Comparison of ENCODE assay signal across 18 cellular contexts in the genomic region with DNA sequence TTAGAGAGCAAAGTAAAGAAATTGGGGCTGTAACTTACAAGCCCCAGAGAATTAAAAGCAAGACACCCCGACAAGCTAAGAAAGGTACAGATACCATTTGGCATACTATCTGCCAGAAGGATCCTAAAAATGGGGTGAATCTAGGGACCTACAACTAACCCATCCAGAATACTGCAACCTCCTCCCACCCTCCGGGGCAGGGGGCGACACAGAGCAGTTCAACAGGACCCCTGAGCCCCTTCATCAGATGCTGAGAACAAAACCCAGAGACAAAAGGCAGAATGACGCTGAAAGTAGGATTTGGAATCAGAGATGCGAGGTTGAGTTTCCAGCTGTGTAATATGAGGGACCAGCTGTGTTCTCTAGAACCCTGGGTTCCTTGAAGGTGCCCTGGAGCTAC.
DNase-seq lines count a peak whose midpoint lies in the region; TF ChIP-seq lines count a peak whose summit lies in the region.
"Had no signal": no experiment of that assay in that cellular context is flagged by ENCODE, and none has a peak within 500 bp of the region (broad histone marks: within the 10 kb centered on the region; RNA-seq: fewer than 3 reads in every experiment).

No MANE protein-coding gene starts in this region.

- peak; percentile 23 for DNase-seq in DMS 273 (lab: John Stamatoyannopoulos, UW; ENCODE audit: unreplicated experiment)
- DNase-seq in DMS 273 treated with DMSO at 0.1 percent for 48 hours (lab: John Stamatoyannopoulos, UW) = no peak
- peak; percentile 56 for DNase-seq in NCI-H69 (lab: John Stamatoyannopoulos, UW)
- peak; percentile 81 for DNase-seq in endodermal cell
- DNase-seq in neuronal stem cell (ENCODE audit: low spot score) = peak; percentile 20
- DNase-seq in sigmoid colon = no peak
- no peak for DNase-seq in RKO (ENCODE audit: low spot score)
- DNase-seq in tibial nerve (ENCODE audit: low spot score in 2 of 2) = no peak
- DNase-seq: 8988T; activated effector memory CD4-positive, alpha-beta T cell treated with anti-CD3 and anti-CD28 coated beads, Interleukin-2, amount 50 U/mL, for 16 hours; adrenal gland; KBM-7; lower lobe of right lung; naive thymus-derived CD4-positive, alpha-beta T cell; NCI-H1048; psoas muscle; trophoblast cell had no signal

- no peak overlapping the region for H2BK5ac ChIP-seq in neuronal stem cell (ENCODE audit: low read length)

- no peak overlapping the region for H4K91ac ChIP-seq in neuronal stem cell (ENCODE audit: low read depth, low read length, poor library complexity)

- H3K27me3 ChIP-seq in endodermal cell (ENCODE audit: control insufficient read depth, insufficient read depth, low read length, poor library complexity, severe bottlenecking) = no peaks in the 10 kb centered on the region
- no peaks in the 10 kb centered on the region for H3K27me3 ChIP-seq in neuronal stem cell (ENCODE audit: control insufficient read depth in 3 of 3, insufficient read depth in 3 of 3, low read depth in 1 of 3, low read length in 3 of 3)
- no peaks in the 10 kb centered on the region for H3K27me3 ChIP-seq in sigmoid colon
- H3K27me3 ChIP-seq in tibial nerve = no peaks in the 10 kb centered on the region
- H3K27me3 ChIP-seq: adrenal gland, BLaER1 had no signal

- no peaks in the 10 kb centered on the region for H3K9me3 Mint-ChIP-seq in endodermal cell
- H3K9me3 Mint-ChIP-seq: naive thymus-derived CD4-positive, alpha-beta T cell had no signal

- no peak overlapping the region for H4K8ac ChIP-seq in neuronal stem cell (ENCODE audit: low read depth, low read length)

- H3K27ac ChIP-seq in endodermal cell (ENCODE audit: low read depth, low read length) (no peak overlapping the region), neuronal stem cell (replicated peaks; ENCODE audit: low read length) (no peak overlapping the region), sigmoid colon (no peak overlapping the region), tibial nerve (peak overlapping the region in 1 of 4 donors; percentile 8)
- H3K27ac ChIP-seq: BLaER1, lower lobe of right lung, psoas muscle had no signal

- TF ChIP-seq CTCF in endodermal cell (conservative IDR thresholded peaks at IDR 0.05) = peak; percentile 70
- no peak for TF ChIP-seq CTCF in sigmoid colon (IDR thresholded peaks at IDR 0.05)
- no peak for TF ChIP-seq CTCF in tibial nerve (IDR thresholded peaks at IDR 0.05)

- intact Hi-C loops in sigmoid colon (cut with DNase I) = loop anchor here (5.0 kb wide), 1 partner anchor 273 kb away; no protein-coding TSS in a partner anchor

- H3K14ac ChIP-seq in neuronal stem cell (ENCODE audit: low read length) = no peak overlapping the region

- H2AFZ ChIP-seq in neuronal stem cell (ENCODE audit: low read length) = no peak overlapping the region

- H3K4me2 ChIP-seq in neuronal stem cell (ENCODE audit: insufficient read depth, low read length, poor library complexity, severe bottlenecking) = no peak overlapping the region
- H3K4me2 ChIP-seq: BLaER1 had no signal

- H3K4me1 Mint-ChIP-seq in endodermal cell = peaks cover 1% of the 10 kb centered on the region
- H3K4me1 Mint-ChIP-seq: naive thymus-derived CD4-positive, alpha-beta T cell had no signal

- TF ChIP-seq POLR2A in sigmoid colon (IDR thresholded peaks at IDR 0.05) = no peak
- no peak for TF ChIP-seq POLR2A in tibial nerve (IDR thresholded peaks at IDR 0.05)

- H3K23ac ChIP-seq in neuronal stem cell (ENCODE audit: low read depth, low read length, poor library complexity) = no peak overlapping the region

- H3K36me3 Mint-ChIP-seq in endodermal cell (ENCODE audit: low read depth) = no peaks in the 10 kb centered on the region
- H3K36me3 Mint-ChIP-seq: naive thymus-derived CD4-positive, alpha-beta T cell had no signal

- H3K9ac ChIP-seq in endodermal cell (ENCODE audit: extremely low read depth, low read length, poor library complexity, severe bottlenecking) (no peak overlapping the region), neuronal stem cell (ENCODE audit: low read depth, low read length, poor library complexity) (no peak overlapping the region)
- H3K9ac ChIP-seq: BLaER1 had no signal

- H3K4me3 ChIP-seq in endodermal cell (ENCODE audit: low read length) (no peak overlapping the region), neuronal stem cell (ENCODE audit: low read length in 2 of 2) (no peak overlapping the region), sigmoid colon (no peak overlapping the region), tibial nerve (no peak overlapping the region)
- H3K4me3 ChIP-seq: adrenal gland, BLaER1, lower lobe of right lung, psoas muscle had no signal

- H3K27me3 Mint-ChIP-seq in endodermal cell (ENCODE audit: insufficient read depth) = no peaks in the 10 kb centered on the region

- H2BK120ac ChIP-seq in neuronal stem cell (ENCODE audit: low read depth, low read length) = no peak overlapping the region

- H3K4me1 ChIP-seq in endodermal cell (ENCODE audit: control insufficient read depth, insufficient read depth, low read length) (no peaks in the 10 kb centered on the region), neuronal stem cell (ENCODE audit: control insufficient read depth in 2 of 2, insufficient read depth in 1 of 2, low read depth in 1 of 2, low read length in 2 of 2) (peaks cover 0 to 2% of the 10 kb centered on the region in 2 donors), sigmoid colon (peaks cover 0 to 2% (median 0%) of the 10 kb centered on the region in 4 donors), tibial nerve (peaks cover 0 to 38% (median 10%) of the 10 kb centered on the region in 4 donors)

- no peak overlapping the region for H3K18ac ChIP-seq in neuronal stem cell (ENCODE audit: low read length)

- H3K9me3 ChIP-seq in endodermal cell (ENCODE audit: control insufficient read depth, low read length) = no peaks in the 10 kb centered on the region
- no peaks in the 10 kb centered on the region for H3K9me3 ChIP-seq in neuronal stem cell (replicated peaks in 1 of 2; ENCODE audit: control insufficient read depth in 2 of 2, insufficient read depth in 1 of 2, low read depth in 1 of 2, low read length in 2 of 2)
- H3K9me3 ChIP-seq in sigmoid colon = no peaks in the 10 kb centered on the region
- H3K9me3 ChIP-seq in tibial nerve = no peaks in the 10 kb centered on the region
- H3K9me3 ChIP-seq: adrenal gland, BLaER1, lower lobe of right lung, psoas muscle had no signal

- TF ChIP-seq EP300 in sigmoid colon (IDR thresholded peaks at IDR 0.05) = no peak
- TF ChIP-seq EP300 in tibial nerve (IDR thresholded peaks at IDR 0.05) = no peak

- no peaks in the 10 kb centered on the region for H3K36me3 ChIP-seq in endodermal cell (ENCODE audit: control insufficient read depth, insufficient read depth, low read length)
- no peaks in the 10 kb centered on the region for H3K36me3 ChIP-seq in neuronal stem cell (replicated peaks in 1 of 2; ENCODE audit: control insufficient read depth in 2 of 2, insufficient read depth in 2 of 2, low read length in 2 of 2)
- no peaks in the 10 kb centered on the region for H3K36me3 ChIP-seq in sigmoid colon
- H3K36me3 ChIP-seq in tibial nerve = peaks cover 0 to 10% (median 0%) of the 10 kb centered on the region in 3 donors
- H3K36me3 ChIP-seq: adrenal gland, BLaER1, lower lobe of right lung had no signal

- H3K4ac ChIP-seq in neuronal stem cell (ENCODE audit: low read length) = no peak overlapping the region

- WGBS in endodermal cell (ENCODE audit: insufficient coverage in 1 of 2, insufficient read length in 1 of 2), 2 experiments = 86 to 90% methylated on average over 3 to 5 of the region's 5 CpGs
- no CpG with 5 or more reads among the region's 5 CpGs for WGBS in neuronal stem cell (ENCODE audit: extremely low coverage in 2 of 2, insufficient read length in 2 of 2, insufficient replicate concordance in 1 of 2), 2 donors
- 89 to 91% methylated on average over 5 of the region's 5 CpGs for WGBS in sigmoid colon, 2 donors
- WGBS in tibial nerve, 2 donors = 79 to 86% methylated on average over 5 of the region's 5 CpGs

- H3K4me3 Mint-ChIP-seq in endodermal cell = no peak overlapping the region
- H3K4me3 Mint-ChIP-seq: naive thymus-derived CD4-positive, alpha-beta T cell had no signal

- no peak overlapping the region for H2BK15ac ChIP-seq in neuronal stem cell (ENCODE audit: low read length)

- no peak overlapping the region for H2BK12ac ChIP-seq in neuronal stem cell (ENCODE audit: low read length)

- no peak overlapping the region for H2AK5ac ChIP-seq in neuronal stem cell (ENCODE audit: low read depth, low read length)

- no peaks in the 10 kb centered on the region for H3K79me1 ChIP-seq in neuronal stem cell (ENCODE audit: low read depth, low read length)

- H3K27ac Mint-ChIP-seq in endodermal cell = no peak overlapping the region
- H3K27ac Mint-ChIP-seq: naive thymus-derived CD4-positive, alpha-beta T cell had no signal

Comparison
In these comparisons a context has a peak if more than half of its experiments do, and no peak if none do; other contexts are left out.
1. DNase-seq: peak in DMS 273 (single experiment), NCI-H69 (single experiment), endodermal cell (single experiment) and neuronal stem cell (single experiment); none in DMS 273 treated with DMSO at 0.1 percent for 48 hours (single experiment), sigmoid colon (single experiment), RKO (single experiment) and tibial nerve (0 of 2).